8 cellular contexts compared by ENCODE assay signal in genomic region chr9:124450241-124450924, GRCh38. TPM values are rescaled to one million over a fixed set of nuclear protein-coding genes. Genes with fewer than 3 reads are reported as not detected.
A peak's percentile ranks its signal among the peaks of the same experiment; 100 is the strongest.
DNase-seq lines count a peak whose midpoint lies in the region; ATAC-seq and TF ChIP-seq lines count a peak whose summit lies in the region.

ADGRD2 (plus strand) TSS chr9:124450451; CDS start chr9:124451667, 1,216 bp downstream.

- H3K27me3 Mint-ChIP-seq in nephron progenitor cell (ENCODE audit: low read depth, poor library complexity) = peaks cover 73% of the 10 kb centered on the region

- H3K36me3 Mint-ChIP-seq in nephron progenitor cell (ENCODE audit: low read depth) = no peaks in the 10 kb centered on the region

- H3K4me1 ChIP-seq in sigmoid colon = peaks cover 0 to 16% (median 6%) of the 10 kb centered on the region in 4 donors

- intact Hi-C loops in sigmoid colon (cut with DNase I) = no loop called here

- H3K27me3 ChIP-seq in sigmoid colon = peaks cover 39 to 67% (median 52%) of the 10 kb centered on the region in 3 donors

- peak within 1 kb of the TSS; percentile 74 for H3K4me3 Mint-ChIP-seq in nephron progenitor cell

- H3K27ac Mint-ChIP-seq in nephron progenitor cell = no peak within 1 kb of the TSS

- H3K9me3 ChIP-seq in sigmoid colon = no peaks in the 10 kb centered on the region

- no peak within 1 kb of the TSS for H3K27ac ChIP-seq in sigmoid colon

- H3K9me3 Mint-ChIP-seq in nephron progenitor cell = no peaks in the 10 kb centered on the region

- H3K4me3 ChIP-seq in sigmoid colon = peak within 1 kb of the TSS in 1 of 4 donors; percentile 1

- no peak for ATAC-seq in HG02678 (IDR thresholded peaks at IDR 0.05; ENCODE audit: unreplicated experiment)

- WGBS in sigmoid colon, 2 donors = 6 to 12% methylated on average over 41 of the region's 41 CpGs

- no peak for TF ChIP-seq EP300 in sigmoid colon (IDR thresholded peaks at IDR 0.05)

- peaks cover 14% of the 10 kb centered on the region for H3K4me1 Mint-ChIP-seq in nephron progenitor cell

- no peak for TF ChIP-seq CTCF in nephron progenitor cell (IDR thresholded peaks at IDR 0.05)
- TF ChIP-seq CTCF in sigmoid colon (IDR thresholded peaks at IDR 0.05) = no peak

- peak; percentile 77 for DNase-seq in Daoy (ENCODE audit: low read depth)
- peak; percentile 67 for DNase-seq in NCI-H1105 treated with DMSO at 0.1 percent for 48 hours (lab: John Stamatoyannopoulos, UW)
- DNase-seq in dermis blood vessel endothelial cell = peak; percentile 11
- DNase-seq in nephron progenitor cell = peak; percentile 81
- DNase-seq in GDM1 (lab: John Stamatoyannopoulos, UW) = no peak
- DNase-seq in COLO829 (ENCODE audit: low spot score) = no peak
- DNase-seq in sigmoid colon = no peak

- no peaks in the 10 kb centered on the region for H3K36me3 ChIP-seq in sigmoid colon

- TF ChIP-seq POLR2A in sigmoid colon (IDR thresholded peaks at IDR 0.05) = no peak

RNA-seq across cellular contexts. Expression of gene ADGRD2, which starts in this region (rescaled TPM):
- total RNA-seq in Daoy (2014; rRNA removed; shearing (Covaris generic)) = 0.23 TPM in 1 of 2 replicates, not detected in the other
- total RNA-seq in dermis blood vessel endothelial cell = not detected in 2 replicates
- not detected for total RNA-seq in sigmoid colon
- polyA plus RNA-seq in sigmoid colon = not detected

Comparison
In these comparisons a context has a peak if more than half of its experiments do, and no peak if none do; other contexts are left out.
1. Peak in DNase-seq in Daoy; RNA of the gene not detected or under 1 TPM.
2. Peak in DNase-seq in dermis blood vessel endothelial cell; RNA of the gene not detected or under 1 TPM.
3. DNase-seq: peak in NCI-H1105 treated with DMSO at 0.1 percent for 48 hours (single experiment) and nephron progenitor cell (single experiment); none in GDM1 (single experiment), COLO829 (single experiment) and sigmoid colon (single experiment).